Comparison of ENCODE assay signal across 9 cellular contexts in the genomic region with DNA sequence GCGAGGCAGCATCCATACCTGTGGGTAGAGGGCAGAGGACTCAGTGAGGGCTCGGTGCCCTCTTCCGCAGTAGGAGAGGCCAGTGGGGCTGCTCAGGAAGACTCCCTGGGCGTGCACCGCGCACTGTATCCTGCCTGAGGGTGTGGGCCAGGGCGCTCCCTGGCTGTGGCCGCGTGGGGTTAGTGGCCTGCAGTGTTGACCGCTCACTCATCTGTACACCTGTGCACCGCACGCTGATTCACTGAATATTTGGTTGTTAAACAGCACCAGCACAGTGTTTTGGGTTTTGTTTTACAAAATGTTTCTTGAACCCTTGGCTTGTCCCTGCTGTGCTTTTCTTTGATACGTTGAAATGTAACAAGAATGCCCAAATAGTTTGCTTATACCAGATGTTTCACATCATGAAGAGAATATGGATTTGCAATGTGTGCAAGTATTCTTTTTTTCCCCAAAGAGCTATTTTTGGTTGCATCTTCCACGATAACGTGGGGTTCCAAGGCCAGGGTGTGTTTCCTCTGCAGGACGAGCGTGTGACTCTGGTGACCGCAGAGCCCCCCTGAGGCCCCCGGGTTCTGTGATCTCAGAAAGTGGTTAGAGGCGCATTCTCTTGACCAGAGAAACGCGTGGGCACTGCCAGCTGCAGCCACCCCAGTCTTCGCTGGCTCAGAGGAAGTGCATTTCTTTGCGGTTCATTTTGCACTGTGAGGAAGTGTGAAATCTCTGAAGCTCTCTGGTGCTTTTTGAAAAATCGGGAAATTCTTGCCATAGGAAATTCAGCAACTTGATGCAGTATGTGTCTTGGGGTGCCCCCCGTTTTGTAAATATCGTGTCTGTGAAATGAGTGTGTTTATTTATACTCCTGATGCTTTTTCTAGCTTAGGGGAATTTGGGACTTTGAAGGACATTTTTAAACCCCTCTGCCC. TPM values are rescaled to one million over a fixed set of nuclear protein-coding genes. Genes with fewer than 3 reads are reported as not detected.
DNase-seq lines count a peak whose midpoint lies in the region; ATAC-seq and TF ChIP-seq lines count a peak whose summit lies in the region.
"Had no signal": no experiment of that assay in that cellular context is flagged by ENCODE, and none has a peak within 500 bp of the region (broad histone marks: within the 10 kb centered on the region; RNA-seq: fewer than 3 reads in every experiment).

No MANE protein-coding gene starts in this region.

- peaks cover 0 to 4% (median 3%) of the 10 kb centered on the region in 4 donors for H3K4me1 ChIP-seq in sigmoid colon

- no peaks in the 10 kb centered on the region for H3K27me3 ChIP-seq in sigmoid colon

- H3K9me3 Mint-ChIP-seq in T-helper 1 cell treated with Interleukin-12 subunit alpha and Interleukin-12 subunit beta and Interleukin-4 antibody, amounts not matched to agents 30 μg/mL and 1 μg/mL, for 36 hours = peaks cover 12% of the 10 kb centered on the region

- ATAC-seq in Right ventricle myocardium inferior (no peak), HG03039 (IDR thresholded peaks at IDR 0.05; ENCODE audit: unreplicated experiment) (peak; percentile 45)

- TF ChIP-seq EP300 in sigmoid colon (IDR thresholded peaks at IDR 0.05) = no peak

- peak overlapping the region; percentile 4 for H3K4me3 Mint-ChIP-seq in T-helper 1 cell treated with Interleukin-12 subunit alpha and Interleukin-12 subunit beta and Interleukin-4 antibody, amounts not matched to agents 30 μg/mL and 1 μg/mL, for 36 hours
- H3K4me3 Mint-ChIP-seq: neural crest cell had no signal

- intact Hi-C loops in Right ventricle myocardium inferior (cut with DNase I) = no loop called here
- intact Hi-C loops in cardiac septum (cut with DNase I) = no loop called here
- intact Hi-C loops in sigmoid colon (cut with DNase I) = no loop called here

- no peaks in the 10 kb centered on the region for H3K27me3 Mint-ChIP-seq in T-helper 1 cell treated with Interleukin-12 subunit alpha and Interleukin-12 subunit beta and Interleukin-4 antibody, amounts not matched to agents 30 μg/mL and 1 μg/mL, for 36 hours (ENCODE audit: low read depth)

- TF ChIP-seq POLR2A in sigmoid colon (IDR thresholded peaks at IDR 0.05) = no peak

- no peak for TF ChIP-seq CTCF in sigmoid colon (IDR thresholded peaks at IDR 0.05)

- H3K27ac ChIP-seq in sigmoid colon = no peak overlapping the region

- H3K36me3 ChIP-seq in sigmoid colon = no peaks in the 10 kb centered on the region

- H3K4me1 Mint-ChIP-seq in T-helper 1 cell treated with Interleukin-12 subunit alpha and Interleukin-12 subunit beta and Interleukin-4 antibody, amounts not matched to agents 30 μg/mL and 1 μg/mL, for 36 hours (ENCODE audit: low read depth) = peaks cover 37% of the 10 kb centered on the region

- H3K36me3 Mint-ChIP-seq in T-helper 1 cell treated with Interleukin-12 subunit alpha and Interleukin-12 subunit beta and Interleukin-4 antibody, amounts not matched to agents 30 μg/mL and 1 μg/mL, for 36 hours (ENCODE audit: low read depth) = peaks cover 16% of the 10 kb centered on the region

- H3K9me3 ChIP-seq in sigmoid colon = peaks cover 0 to 9% (median 0%) of the 10 kb centered on the region in 4 donors

- H3K4me3 ChIP-seq in sigmoid colon = no peak overlapping the region

- DNase-seq in Right ventricle myocardium inferior (ENCODE audit: missing footprints) = peak; percentile 61
- DNase-seq in cardiac septum (ENCODE audit: low spot score) = no peak
- peak; percentile 4 for DNase-seq in iPS-NIHi7 (ENCODE audit: extremely low spot score)
- no peak for DNase-seq in NCI-H510A (lab: John Stamatoyannopoulos, UW)
- no peak for DNase-seq in stimulated activated CD4-positive, alpha-beta T cell treated with anti-CD3 and anti-CD28 coated beads, Interleukin-4, amount 100 ng/mL, for 1 hour
- no peak for DNase-seq in sigmoid colon

- 48 to 71% methylated on average over 27 of the region's 27 CpGs for WGBS in sigmoid colon, 2 donors

- H3K27ac Mint-ChIP-seq in T-helper 1 cell treated with Interleukin-12 subunit alpha and Interleukin-12 subunit beta and Interleukin-4 antibody, amounts not matched to agents 30 μg/mL and 1 μg/mL, for 36 hours = no peak overlapping the region

RNA-seq across cellular contexts. Expression of gene AHRR, which starts 46.9 kb away (rescaled TPM):
- total RNA-seq in Right ventricle myocardium inferior (2.1 TPM), cardiac septum (0.73 TPM), sigmoid colon (1 to 10 TPM in 1 of 4 donors, under 1 TPM in 2, not detected in 1; under 0.01 to 1.4 (median 0.68) TPM)
- polyA plus RNA-seq in sigmoid colon = 1 to 10 TPM in 2 of 3 donors, under 1 TPM in 1; 0.85 to 1.8 (median 1.2) TPM

Comparison
In these comparisons a context has a peak if more than half of its experiments do, and no peak if none do; other contexts are left out.
1. DNase-seq: peak in Right ventricle myocardium inferior (single experiment) and iPS-NIHi7 (single experiment); none in cardiac septum (single experiment), NCI-H510A (single experiment), stimulated activated CD4-positive, alpha-beta T cell treated with anti-CD3 and anti-CD28 coated beads, Interleukin-4, amount 100 ng/mL, for 1 hour (single experiment) and sigmoid colon (single experiment).